ENCODE assay signal across 12 cellular contexts in the genomic region with DNA sequence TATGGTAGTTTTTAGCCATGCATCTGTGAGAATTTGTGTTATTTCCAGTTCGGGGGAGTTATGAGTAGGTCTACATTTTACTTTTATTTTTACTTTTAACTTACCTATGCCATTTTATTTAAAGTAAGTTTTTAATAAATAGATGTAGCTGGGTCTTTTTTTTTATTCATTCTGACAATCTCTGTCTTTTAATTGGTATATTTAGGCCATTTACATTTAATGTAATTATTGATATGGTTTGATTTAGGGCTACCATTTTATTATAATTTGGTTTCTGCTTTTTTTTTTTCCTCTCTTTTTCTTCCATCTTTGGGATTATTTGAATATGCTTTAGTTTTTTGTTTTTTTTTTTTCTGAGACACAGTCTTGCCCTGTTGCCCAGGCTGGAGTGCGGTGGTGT. TPM values are rescaled to one million over a fixed set of nuclear protein-coding genes. Genes with fewer than 3 reads are reported as not detected.
DNase-seq lines count a peak whose midpoint lies in the region; ATAC-seq and TF ChIP-seq lines count a peak whose summit lies in the region.
"Had no signal": no experiment of that assay in that cellular context is flagged by ENCODE, and none has a peak within 500 bp of the region (broad histone marks: within the 10 kb centered on the region; RNA-seq: fewer than 3 reads in every experiment).

No MANE protein-coding gene starts in this region.

- DNase-seq in activated naive CD4-positive, alpha-beta T cell treated with Interleukin-2 at 50 U/mL for 16 hours: no peak
- DNase-seq in activated T-helper 1 cell treated with anti-CD3 and anti-CD28 coated beads, Interleukin-12 subunit alpha, Interleukin-12 subunit beta, Interleukin-2, Interleukin-4 antibody, amounts not matched to agents 30 ng/mL and 10 ng/mL and 1 ng/mL, durations not matched to agents 14 hours and 24 hours and 36 hours (ENCODE audit: low spot score): no peak
- DNase-seq in hepatocyte (ENCODE audit: low spot score) (no peak), ureter (ENCODE audit: low spot score) (no peak), NAMALWA (ENCODE audit: low spot score) (no peak), glutamatergic neuron (no peak)
- DNase-seq: activated CD4-positive, CD25-positive, alpha-beta regulatory T cell; DND-41; stimulated activated CD8-positive, alpha-beta memory T cell treated with anti-CD3 and anti-CD28 coated beads, Interleukin-4, amount 100 ng/mL, for 48 hours had no signal

- H3K27me3 ChIP-seq in hepatocyte: no peaks in the 10 kb centered on the region

- no peak overlapping the region for H2AFZ ChIP-seq in hepatocyte

- peak overlapping the region; percentile 88 for H3K4me2 ChIP-seq in hepatocyte

- TF ChIP-seq CTCF in hepatocyte (IDR thresholded peaks at IDR 0.05; ENCODE audit: poor library complexity): no peak
- TF ChIP-seq CTCF in glutamatergic neuron (IDR thresholded peaks at IDR 0.05; ENCODE audit: partially characterized antibody, unreplicated experiment): no peak

- H3K4me3 ChIP-seq in hepatocyte: no peak overlapping the region

- no peak overlapping the region for H3K27ac ChIP-seq in hepatocyte
- H3K27ac ChIP-seq: RWPE1 had no signal

- no peak for ATAC-seq in stimulated activated memory B cell treated with anti-CD40 and anti-IgM and Interleukin-4, amounts not matched to agents 10 μg/mL and 1 μg/mL and 100 μg/mL, for 72 hours

- H3K27me3 Mint-ChIP-seq in activated naive CD4-positive, alpha-beta T cell treated with anti-CD3 and anti-CD28 coated beads, Interleukin-2, amount 50 U/mL, for 24 hours: peaks cover 33% of the 10 kb centered on the region
- peaks cover 27% of the 10 kb centered on the region for H3K27me3 Mint-ChIP-seq in activated T-helper 1 cell treated with anti-CD3 and anti-CD28 coated beads, Interleukin-12 subunit alpha, Interleukin-12 subunit beta, Interleukin-2, Interleukin-4 antibody, amounts not matched to agents 30 ng/mL and 10 ng/mL and 1 ng/mL, durations not matched to agents 14 hours and 24 hours and 36 hours (ENCODE audit: insufficient read depth)
- no peaks in the 10 kb centered on the region for H3K27me3 Mint-ChIP-seq in stimulated activated memory B cell treated with anti-CD40 and anti-IgM and Interleukin-4, amounts not matched to agents 10 μg/mL and 1 μg/mL and 100 μg/mL, for 72 hours
- H3K27me3 Mint-ChIP-seq in glutamatergic neuron (ENCODE audit: unreplicated experiment): peaks cover 2% of the 10 kb centered on the region

- H3K9me3 Mint-ChIP-seq in activated naive CD4-positive, alpha-beta T cell treated with anti-CD3 and anti-CD28 coated beads, Interleukin-2, amount 50 U/mL, for 24 hours: peaks cover 5% of the 10 kb centered on the region
- peaks cover 17% of the 10 kb centered on the region for H3K9me3 Mint-ChIP-seq in activated T-helper 1 cell treated with anti-CD3 and anti-CD28 coated beads, Interleukin-12 subunit alpha, Interleukin-12 subunit beta, Interleukin-2, Interleukin-4 antibody, amounts not matched to agents 30 ng/mL and 10 ng/mL and 1 ng/mL, durations not matched to agents 14 hours and 24 hours and 36 hours
- peaks cover 3% of the 10 kb centered on the region for H3K9me3 Mint-ChIP-seq in stimulated activated memory B cell treated with anti-CD40 and anti-IgM and Interleukin-4, amounts not matched to agents 10 μg/mL and 1 μg/mL and 100 μg/mL, for 72 hours
- H3K9me3 Mint-ChIP-seq in glutamatergic neuron (ENCODE audit: unreplicated experiment): no peaks in the 10 kb centered on the region

- no peaks in the 10 kb centered on the region for H4K20me1 ChIP-seq in hepatocyte (ENCODE audit: insufficient read depth, poor library complexity, severe bottlenecking)

- no peaks in the 10 kb centered on the region for H3K4me1 ChIP-seq in hepatocyte (ENCODE audit: insufficient read depth)

- no peaks in the 10 kb centered on the region for H3K9me2 ChIP-seq in hepatocyte (replicated peaks; ENCODE audit: insufficient read depth)

- H3K27ac Mint-ChIP-seq in activated naive CD4-positive, alpha-beta T cell treated with anti-CD3 and anti-CD28 coated beads, Interleukin-2, amount 50 U/mL, for 24 hours: no peak overlapping the region
- no peak overlapping the region for H3K27ac Mint-ChIP-seq in activated T-helper 1 cell treated with anti-CD3 and anti-CD28 coated beads, Interleukin-12 subunit alpha, Interleukin-12 subunit beta, Interleukin-2, Interleukin-4 antibody, amounts not matched to agents 30 ng/mL and 10 ng/mL and 1 ng/mL, durations not matched to agents 14 hours and 24 hours and 36 hours
- H3K27ac Mint-ChIP-seq in stimulated activated memory B cell treated with anti-CD40 and anti-IgM and Interleukin-4, amounts not matched to agents 10 μg/mL and 1 μg/mL and 100 μg/mL, for 72 hours: peak overlapping the region; percentile 99
- H3K27ac Mint-ChIP-seq in glutamatergic neuron (ENCODE audit: unreplicated experiment): no peak overlapping the region

- intact Hi-C loops in activated T-helper 1 cell treated with anti-CD3 and anti-CD28 coated beads, Interleukin-12 subunit alpha, Interleukin-12 subunit beta, Interleukin-2, Interleukin-4 antibody, amounts not matched to agents 30 ng/mL and 10 ng/mL and 1 ng/mL, durations not matched to agents 14 hours and 24 hours and 36 hours (cut with micrococcal nuclease): loop anchor here (2.0 to 10.0 kb wide), 3 partner anchors 93 to 639 kb away; a partner anchor contains a TSS

- WGBS in hepatocyte (ENCODE audit: low lambda C conversion rate, missing lambda C conversion rate): 100% methylated on average over 2 of the region's 2 CpGs

- peaks cover 9% of the 10 kb centered on the region for H3K9me3 ChIP-seq in hepatocyte (ENCODE audit: low read depth)

- peaks cover 11% of the 10 kb centered on the region for H3K4me1 Mint-ChIP-seq in activated naive CD4-positive, alpha-beta T cell treated with anti-CD3 and anti-CD28 coated beads, Interleukin-2, amount 50 U/mL, for 24 hours
- H3K4me1 Mint-ChIP-seq in activated T-helper 1 cell treated with anti-CD3 and anti-CD28 coated beads, Interleukin-12 subunit alpha, Interleukin-12 subunit beta, Interleukin-2, Interleukin-4 antibody, amounts not matched to agents 30 ng/mL and 10 ng/mL and 1 ng/mL, durations not matched to agents 14 hours and 24 hours and 36 hours (ENCODE audit: low read depth): peaks cover 18% of the 10 kb centered on the region
- peaks cover 79% of the 10 kb centered on the region for H3K4me1 Mint-ChIP-seq in stimulated activated memory B cell treated with anti-CD40 and anti-IgM and Interleukin-4, amounts not matched to agents 10 μg/mL and 1 μg/mL and 100 μg/mL, for 72 hours
- H3K4me1 Mint-ChIP-seq in glutamatergic neuron (ENCODE audit: low read depth, unreplicated experiment): peaks cover 2% of the 10 kb centered on the region

- H3K79me2 ChIP-seq in hepatocyte: peaks cover 65% of the 10 kb centered on the region

- peak overlapping the region; percentile 26 for H3K4me3 Mint-ChIP-seq in activated naive CD4-positive, alpha-beta T cell treated with anti-CD3 and anti-CD28 coated beads, Interleukin-2, amount 50 U/mL, for 24 hours
- peak overlapping the region; percentile 43 for H3K4me3 Mint-ChIP-seq in activated T-helper 1 cell treated with anti-CD3 and anti-CD28 coated beads, Interleukin-12 subunit alpha, Interleukin-12 subunit beta, Interleukin-2, Interleukin-4 antibody, amounts not matched to agents 30 ng/mL and 10 ng/mL and 1 ng/mL, durations not matched to agents 14 hours and 24 hours and 36 hours
- peak overlapping the region; percentile 97 for H3K4me3 Mint-ChIP-seq in stimulated activated memory B cell treated with anti-CD40 and anti-IgM and Interleukin-4, amounts not matched to agents 10 μg/mL and 1 μg/mL and 100 μg/mL, for 72 hours
- H3K4me3 Mint-ChIP-seq in glutamatergic neuron (ENCODE audit: unreplicated experiment): no peak overlapping the region

- H3K36me3 Mint-ChIP-seq in activated naive CD4-positive, alpha-beta T cell treated with anti-CD3 and anti-CD28 coated beads, Interleukin-2, amount 50 U/mL, for 24 hours: peaks cover 3% of the 10 kb centered on the region
- H3K36me3 Mint-ChIP-seq in activated T-helper 1 cell treated with anti-CD3 and anti-CD28 coated beads, Interleukin-12 subunit alpha, Interleukin-12 subunit beta, Interleukin-2, Interleukin-4 antibody, amounts not matched to agents 30 ng/mL and 10 ng/mL and 1 ng/mL, durations not matched to agents 14 hours and 24 hours and 36 hours (ENCODE audit: low read depth): peaks cover 8% of the 10 kb centered on the region
- peaks cover 56% of the 10 kb centered on the region for H3K36me3 Mint-ChIP-seq in stimulated activated memory B cell treated with anti-CD40 and anti-IgM and Interleukin-4, amounts not matched to agents 10 μg/mL and 1 μg/mL and 100 μg/mL, for 72 hours
- H3K36me3 Mint-ChIP-seq in glutamatergic neuron (ENCODE audit: unreplicated experiment): no peaks in the 10 kb centered on the region

- H3K36me3 ChIP-seq in hepatocyte (replicated peaks; ENCODE audit: insufficient read depth, low read depth): no peaks in the 10 kb centered on the region

RNA-seq across cellular contexts. Expression of a gene that starts 1.9 kb away (rescaled TPM):
- 6.3 and 8.5 TPM in 2 replicates for total RNA-seq in activated T-helper 1 cell treated with anti-CD3 and anti-CD28 coated beads, Interleukin-12 subunit alpha, Interleukin-12 subunit beta, Interleukin-2, Interleukin-4 antibody, amounts not matched to agents 30 ng/mL and 10 ng/mL and 1 ng/mL, durations not matched to agents 14 hours and 24 hours and 36 hours
- total RNA-seq in hepatocyte (16.3 and 17.3 TPM in 2 replicates), ureter (49.0 TPM), glutamatergic neuron (ENCODE audit: unreplicated experiment) (8.7 TPM)
- polyA plus RNA-seq in hepatocyte: 15.6 and 16.8 TPM in 2 replicates
